14 cellular contexts compared by ENCODE assay signal in genomic region chr19:18399008-18399407, GRCh38. TPM values are rescaled to one million over a fixed set of nuclear protein-coding genes. Genes with fewer than 3 reads are reported as not detected.
DNase-seq lines count a peak whose midpoint lies in the region; ATAC-seq and TF ChIP-seq lines count a peak whose summit lies in the region.
"Had no signal": no experiment of that assay in that cellular context is flagged by ENCODE, and none has a peak within 500 bp of the region (broad histone marks: within the 10 kb centered on the region; RNA-seq: fewer than 3 reads in every experiment).

No MANE protein-coding gene starts in this region.

- TF ChIP-seq CTCF in heart left ventricle (IDR thresholded peaks at IDR 0.05) (no peak), mammary epithelial cell (conservative IDR thresholded peaks at IDR 0.05 in 1 of 2, IDR thresholded peaks at IDR 0.05 in 1 of 2; ENCODE audit: extremely low read depth in 1 of 2, insufficient read depth in 1 of 2, low read depth in 1 of 2, low read length in 2 of 2) (no peak)

- no peak for TF ChIP-seq POLR2A in heart left ventricle (IDR thresholded peaks at IDR 0.05)

- H3K9me3 ChIP-seq in heart left ventricle (no peaks in the 10 kb centered on the region), mammary epithelial cell (replicated peaks; ENCODE audit: insufficient read depth, low read length) (no peaks in the 10 kb centered on the region)
- H3K9me3 ChIP-seq: tibial artery had no signal

- no peak overlapping the region for H3K4me2 ChIP-seq in mammary epithelial cell (ENCODE audit: insufficient read depth, low read depth, low read length)

- no peaks in the 10 kb centered on the region for H4K20me1 ChIP-seq in mammary epithelial cell (ENCODE audit: insufficient read depth, low read length)

- H3K4me3 ChIP-seq in heart left ventricle = no peak overlapping the region
- no peak overlapping the region for H3K4me3 ChIP-seq in mammary epithelial cell (replicated peaks in 1 of 3; ENCODE audit: insufficient read depth in 1 of 3, low read depth in 2 of 3, low read length in 3 of 3)
- H3K4me3 ChIP-seq: tibial artery had no signal

- ATAC-seq in heart left ventricle = peak in 2 of 4 donors; percentile 32 to 49
- peak; percentile 25 for ATAC-seq in left colon
- no peak for ATAC-seq in HG02852 (IDR thresholded peaks at IDR 0.05; ENCODE audit: unreplicated experiment)
- ATAC-seq in activated CD4-positive, CD25-positive, alpha-beta regulatory T cell treated with anti-CD3 and anti-CD28 coated beads, Interleukin-2, amount 50 U/mL, for 24 hours = no peak

- DNase-seq in heart left ventricle = peak in 3 of 5 donors; percentile 28 to 61 (median 50)
- no peak for DNase-seq in cardiac septum (ENCODE audit: low spot score)
- peak; percentile 42 for DNase-seq in mammary epithelial cell
- DNase-seq in left colon = peak in 1 of 2 donors; percentile 85
- no peak for DNase-seq in NCI-H1048 (lab: John Stamatoyannopoulos, UW)
- no peak for DNase-seq in NCI-H2081 treated with DMSO at 0.1 percent for 48 hours (lab: John Stamatoyannopoulos, UW)
- DNase-seq: activated CD4-positive, alpha-beta T cell treated with anti-CD3 and anti-CD28 coated beads, Interleukin-2, amount 50 U/mL, for 1 hour; activated gamma-delta T cell treated with Interleukin-2 at 50 U/mL for 16 hours; NCI-H1436 treated with DMSO at 0.1 percent for 48 hours; NCI-H774 had no signal

- CTCF ChIA-PET in mammary epithelial cell (lab: Charles Lee; ENCODE audit: low non-redundant PET) = no interaction called here

- intact Hi-C loops in heart left ventricle (cut with DNase I) = loop anchor here in 1 of 10 donors (10.0 kb wide), 1 partner anchor 124 kb away; the partner anchor contains the start of gene IQCN
- intact Hi-C loops in cardiac septum (cut with DNase I) = no loop called here
- intact Hi-C loops in mammary epithelial cell (cut with micrococcal nuclease) = no loop called here
- intact Hi-C loops in left colon (cut with DNase I, micrococcal nuclease) = no loop called here

- no peaks in the 10 kb centered on the region for H3K79me2 ChIP-seq in mammary epithelial cell (ENCODE audit: insufficient read depth, low read length)

- in situ Hi-C loops in mammary epithelial cell (cut with MboI; ENCODE audit: low sequenced_read_pairs in 2 of 2) = no loop called here

- peak overlapping the region in 1 of 12 donors; percentile 74 for H3K27ac ChIP-seq in heart left ventricle
- no peak overlapping the region for H3K27ac ChIP-seq in mammary epithelial cell (ENCODE audit: insufficient read depth, low read depth, low read length)
- H3K27ac ChIP-seq: tibial artery had no signal

- dilution Hi-C loops in mammary epithelial cell (cut with HindIII; ENCODE audit: low sequenced_read_pairs) = loop anchor here (10.0 kb wide), 5 partner anchors 64 to 356 kb away; no protein-coding TSS in a partner anchor

- H3K36me3 ChIP-seq in heart left ventricle (peaks cover 0 to 7% (median 0%) of the 10 kb centered on the region in 9 donors), mammary epithelial cell (ENCODE audit: insufficient read depth, low read length) (no peaks in the 10 kb centered on the region)
- H3K36me3 ChIP-seq: tibial artery had no signal

- H3K9ac ChIP-seq in mammary epithelial cell (ENCODE audit: insufficient read depth, low read length) = no peak overlapping the region

- BruUV-seq in mammary epithelial cell (replicated peaks; lab: Mats Ljungman, UMichigan) = no TSS peak

- H3K4me1 ChIP-seq in heart left ventricle (peaks cover 0 to 53% (median 0%) of the 10 kb centered on the region in 12 donors), mammary epithelial cell (ENCODE audit: insufficient read depth, low read length) (peaks cover 3% of the 10 kb centered on the region)
- H3K4me1 ChIP-seq: tibial artery had no signal

- WGBS in heart left ventricle, 4 donors = 49 to 59% (median 57%) methylated on average over 6 of the region's 6 CpGs
- 19% methylated on average over 6 of the region's 6 CpGs for WGBS in mammary epithelial cell (ENCODE audit: low coverage, missing lambda C conversion rate)

- peaks cover 0 to 18% (median 0%) of the 10 kb centered on the region in 9 donors for H3K27me3 ChIP-seq in heart left ventricle
- H3K27me3 ChIP-seq in mammary epithelial cell (ENCODE audit: insufficient read depth, low read length) = no peaks in the 10 kb centered on the region

- H2AFZ ChIP-seq in mammary epithelial cell (ENCODE audit: low read depth, low read length) = no peak overlapping the region

RNA-seq across cellular contexts. Expression of gene LRRC25, which starts 1.6 kb away (rescaled TPM):
- total RNA-seq in heart left ventricle = 10 to 100 TPM in 2 of 9 donors, 1 to 10 TPM in 6, under 1 TPM in 1; 0.83 to 33.0 (median 3.1) TPM
- 1 to 10 TPM in 1 of 2 donors, under 1 TPM in 1; 0.88 to 2.8 TPM for polyA plus RNA-seq in heart left ventricle
- 2.5 TPM for total RNA-seq in cardiac septum
- total RNA-seq in mammary epithelial cell = not detected
- not detected for polyA plus RNA-seq in mammary epithelial cell
- not detected for polyA minus RNA-seq in mammary epithelial cell
- 1 to 10 TPM in 1 of 2 donors, under 1 TPM in 1; 0.79 to 5.1 TPM for total RNA-seq in left colon

RNA-seq across cellular contexts. Expression of gene GDF15, which starts 13.1 kb away (rescaled TPM):
- 1 to 10 TPM in 4 of 9 donors, under 1 TPM in 5; 0.69 to 5.7 (median 0.99) TPM for total RNA-seq in heart left ventricle
- polyA plus RNA-seq in heart left ventricle = under 1 TPM; 0.33 to 0.50 TPM
- total RNA-seq in cardiac septum = 4.3 TPM
- 10 to 100 TPM; 78.7 to 93.2 TPM for total RNA-seq in mammary epithelial cell
- polyA plus RNA-seq in mammary epithelial cell = 21.2 TPM
- polyA minus RNA-seq in mammary epithelial cell = 1.8 TPM
- 10 to 100 TPM; 32.2 to 87.6 TPM for total RNA-seq in left colon
- total RNA-seq: mononuclear cell had no signal

RNA-seq across cellular contexts. Expression of gene SSBP4, which starts 20.2 kb away (rescaled TPM):
- 10 to 100 TPM; 23.5 to 89.8 (median 29.4) TPM for total RNA-seq in heart left ventricle
- 10 to 100 TPM; 29.1 to 37.3 TPM for polyA plus RNA-seq in heart left ventricle
- 47.4 TPM for total RNA-seq in cardiac septum
- total RNA-seq in mammary epithelial cell = 10 to 100 TPM; 34.0 to 41.0 TPM
- 14.3 TPM for polyA plus RNA-seq in mammary epithelial cell
- polyA minus RNA-seq in mammary epithelial cell = 1.7 TPM
- 10 to 100 TPM; 37.4 to 50.7 TPM for total RNA-seq in left colon

RNA-seq across cellular contexts. Expression of gene ISYNA1, which starts 38.9 kb away (rescaled TPM):
- total RNA-seq in heart left ventricle (10 to 100 TPM; 17.6 to 60.6 (median 24.0) TPM), cardiac septum (32.9 TPM), mammary epithelial cell (10 to 100 TPM; 13.0 to 26.3 TPM), left colon (10 to 100 TPM; 14.1 to 15.1 TPM)
- polyA plus RNA-seq in heart left ventricle (10 to 100 TPM; 14.0 to 52.6 TPM), mammary epithelial cell (14.9 TPM)
- 10.4 TPM for polyA minus RNA-seq in mammary epithelial cell

RNA-seq across cellular contexts. Expression of gene PGPEP1, which starts 58.6 kb away (rescaled TPM):
- 10 to 100 TPM; 22.5 to 58.6 (median 44.6) TPM for total RNA-seq in heart left ventricle
- polyA plus RNA-seq in heart left ventricle = 10 to 100 TPM; 26.7 to 31.8 TPM
- total RNA-seq in cardiac septum = 45.5 TPM
- total RNA-seq in mammary epithelial cell = 10 to 100 TPM; 16.3 to 18.7 TPM
- polyA plus RNA-seq in mammary epithelial cell = 4.5 TPM
- 7.3 TPM for polyA minus RNA-seq in mammary epithelial cell
- total RNA-seq in left colon = 100 to 1,000 TPM; 105 to 109 TPM

Comparison
In these comparisons a context has a peak if more than half of its experiments do, and no peak if none do; other contexts are left out.
1. DNase-seq: peak in heart left ventricle (3 of 5) and mammary epithelial cell (single experiment); none in cardiac septum (single experiment), NCI-H1048 (single experiment) and NCI-H2081 treated with DMSO at 0.1 percent for 48 hours (single experiment).